In the genomic region with DNA sequence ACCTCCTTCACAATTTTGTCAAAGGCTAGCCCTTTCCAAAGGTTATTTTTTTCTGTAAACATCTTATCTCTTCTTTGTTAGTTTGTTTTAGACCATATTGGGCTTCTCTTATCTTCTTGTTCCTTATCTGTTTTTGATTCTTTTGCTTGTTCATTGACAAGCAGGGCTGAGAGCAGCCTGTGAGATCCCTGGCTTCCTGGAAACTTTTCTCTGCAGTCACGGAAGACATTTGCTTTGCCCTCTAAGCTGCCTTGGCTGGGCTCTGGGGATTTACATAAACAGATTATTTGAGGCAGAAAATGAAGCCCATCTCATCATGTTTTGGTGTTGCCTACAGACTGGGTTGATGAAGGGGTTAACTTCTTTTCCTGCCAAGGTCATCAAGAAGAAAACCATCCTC, we compare ENCODE assay signal across 1 cellular context.
TF ChIP-seq lines count a peak whose summit lies in the region.

No MANE protein-coding gene starts in this region.

TF ChIP-seq in HepG2, 621 proteins besides CTCF, POLR2A, EP300 and RAD21:
- TF ChIP-seq ZNF768 (CRISPR knock-in tag; IDR thresholded peaks at IDR 0.05) (no peak), RFX1 (IDR thresholded peaks at IDR 0.05) (no peak), ZNF292 (CRISPR knock-in tag; IDR thresholded peaks at IDR 0.05; ENCODE audit: borderline replicate concordance, low read depth) (no peak), ELF3 (CRISPR knock-in tag; IDR thresholded peaks at IDR 0.05) (no peak), CENPT (CRISPR knock-in tag; IDR thresholded peaks at IDR 0.05; ENCODE audit: low read depth) (no peak), ZNF138 (CRISPR knock-in tag; IDR thresholded peaks at IDR 0.05; ENCODE audit: low read depth) (no peak), ZNF446 (CRISPR knock-in tag; IDR thresholded peaks at IDR 0.05) (no peak), ZNF280D (CRISPR knock-in tag; IDR thresholded peaks at IDR 0.05) (no peak)
- TF ChIP-seq, protein P1, sequence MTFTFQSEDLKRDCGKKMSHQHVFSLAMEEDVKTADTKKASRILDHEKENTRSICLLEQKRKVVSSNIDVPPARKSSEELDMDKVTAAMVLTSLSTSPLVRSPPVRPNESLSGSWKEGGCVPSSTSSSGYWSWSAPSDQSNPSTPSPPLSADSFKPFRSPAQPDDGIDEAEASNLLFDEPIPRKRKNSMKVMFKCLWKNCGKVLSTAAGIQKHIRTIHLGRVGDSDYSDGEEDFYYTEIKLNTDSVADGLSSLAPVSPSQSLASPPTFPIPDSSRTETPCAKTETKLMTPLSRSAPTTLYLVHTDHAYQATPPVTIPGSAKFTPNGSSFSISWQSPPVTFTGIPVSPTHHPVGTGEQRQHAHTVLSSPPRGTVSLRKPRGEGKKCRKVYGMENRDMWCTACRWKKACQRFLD (CRISPR knock-in tag; IDR thresholded peaks at IDR 0.05; ENCODE audit: borderline replicate concordance): no peak
- TF ChIP-seq, protein P2, sequence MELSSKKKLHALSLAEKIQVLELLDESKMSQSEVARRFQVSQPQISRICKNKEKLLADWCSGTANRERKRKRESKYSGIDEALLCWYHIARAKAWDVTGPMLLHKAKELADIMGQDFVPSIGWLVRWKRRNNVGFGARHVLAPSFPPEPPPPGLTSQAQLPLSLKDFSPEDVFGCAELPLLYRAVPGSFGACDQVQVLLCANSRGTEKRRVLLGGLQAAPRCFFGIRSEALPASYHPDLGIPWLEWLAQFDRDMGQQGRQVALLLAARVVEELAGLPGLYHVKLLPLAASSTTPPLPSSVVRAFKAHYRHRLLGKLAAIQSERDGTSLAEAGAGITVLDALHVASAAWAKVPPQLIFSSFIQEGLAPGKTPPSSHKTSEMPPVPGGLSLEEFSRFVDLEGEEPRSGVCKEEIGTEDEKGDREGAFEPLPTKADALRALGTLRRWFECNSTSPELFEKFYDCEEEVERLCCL (CRISPR knock-in tag; IDR thresholded peaks at IDR 0.05; ENCODE audit: borderline replicate concordance): no peak
TF ChIP-seq in HepG2: peak in this region for 0.
